ENCODE assay signal across 8 cellular contexts in genomic region chr10:99620713-99621453, GRCh38. TPM values are rescaled to one million over a fixed set of nuclear protein-coding genes. Genes with fewer than 3 reads are reported as not detected.
A peak's percentile ranks its signal among the peaks of the same experiment; 100 is the strongest.
DNase-seq lines count a peak whose midpoint lies in the region; ATAC-seq and TF ChIP-seq lines count a peak whose summit lies in the region.

No MANE protein-coding gene starts in this region.

- H3K27me3 ChIP-seq in esophagus muscularis mucosa: no peaks in the 10 kb centered on the region

- peak overlapping the region; percentile 83 to 95 (median 88) for H3K4me3 ChIP-seq in esophagus muscularis mucosa

- H3K9me3 ChIP-seq in esophagus muscularis mucosa: no peaks in the 10 kb centered on the region

- peak; percentile 48 for TF ChIP-seq EP300 in esophagus muscularis mucosa (IDR thresholded peaks at IDR 0.05)

- TF ChIP-seq CTCF in esophagus muscularis mucosa (IDR thresholded peaks at IDR 0.05): no peak

- H3K27ac ChIP-seq in esophagus muscularis mucosa (replicated peaks in 1 of 4): peak overlapping the region; percentile 93 to 97 (median 96)

- intact Hi-C loops in esophagus muscularis mucosa (cut with DNase I): loop anchor here (5.0 kb wide), 3 partner anchors 36 to 111 kb away; partner anchors contain the start of genes COX15, CUTC and ENTPD7

- peak; percentile 62 for TF ChIP-seq POLR2A in esophagus muscularis mucosa (IDR thresholded peaks at IDR 0.05; ENCODE audit: low read depth)

- no peaks in the 10 kb centered on the region for H3K36me3 ChIP-seq in esophagus muscularis mucosa

- peak; percentile 84 for ATAC-seq in GM21515 (IDR thresholded peaks at IDR 0.05; ENCODE audit: unreplicated experiment)

- WGBS in esophagus muscularis mucosa: 0% methylated on average over 18 of the region's 78 CpGs

- peaks cover 31 to 50% (median 45%) of the 10 kb centered on the region in 4 donors for H3K4me1 ChIP-seq in esophagus muscularis mucosa

- DNase-seq in D341Med (ENCODE audit: low spot score) (peak; percentile 88), HuH-7.5 (ENCODE audit: low spot score) (peak; percentile 76), esophagus muscularis mucosa (ENCODE audit: extremely low spot score) (peak; percentile 99), myocyte (ENCODE audit: low read depth) (peak; percentile 95)
- peak; percentile 90 to 92 for DNase-seq in activated T-cell treated with anti-CD3 and anti-CD28 coated beads, Interleukin-2, amount 50 U/mL, for 48 hours
- DNase-seq in stimulated activated CD8-positive, alpha-beta memory T cell treated with anti-CD3 and anti-CD28 coated beads, Interleukin-7, amount 100 ng/mL, for 4 hours (ENCODE audit: low read depth in 2 of 2): peak; percentile 74 to 88

TF ChIP-seq in PFSK-1, 5 proteins besides CTCF, POLR2A, EP300 and RAD21:
- TF ChIP-seq POLR2AphosphoS5 (IDR thresholded peaks at IDR 0.05; ENCODE audit: low read depth, low read length) (peak; percentile 63), SIN3A (IDR thresholded peaks at IDR 0.05; ENCODE audit: borderline replicate concordance, insufficient read depth, low read length) (no peak), FOXP2 (optimal IDR thresholded peaks at IDR 0.05; ENCODE audit: borderline replicate concordance, extremely low read depth, extremely low read length, insufficient read depth) (peak; percentile 75), TAF1 (IDR thresholded peaks at IDR 0.05; ENCODE audit: borderline replicate concordance, insufficient read depth, low read length) (peak; percentile 42; the same call in 1 of the 2 replicates)
- TF ChIP-seq, protein P1, sequence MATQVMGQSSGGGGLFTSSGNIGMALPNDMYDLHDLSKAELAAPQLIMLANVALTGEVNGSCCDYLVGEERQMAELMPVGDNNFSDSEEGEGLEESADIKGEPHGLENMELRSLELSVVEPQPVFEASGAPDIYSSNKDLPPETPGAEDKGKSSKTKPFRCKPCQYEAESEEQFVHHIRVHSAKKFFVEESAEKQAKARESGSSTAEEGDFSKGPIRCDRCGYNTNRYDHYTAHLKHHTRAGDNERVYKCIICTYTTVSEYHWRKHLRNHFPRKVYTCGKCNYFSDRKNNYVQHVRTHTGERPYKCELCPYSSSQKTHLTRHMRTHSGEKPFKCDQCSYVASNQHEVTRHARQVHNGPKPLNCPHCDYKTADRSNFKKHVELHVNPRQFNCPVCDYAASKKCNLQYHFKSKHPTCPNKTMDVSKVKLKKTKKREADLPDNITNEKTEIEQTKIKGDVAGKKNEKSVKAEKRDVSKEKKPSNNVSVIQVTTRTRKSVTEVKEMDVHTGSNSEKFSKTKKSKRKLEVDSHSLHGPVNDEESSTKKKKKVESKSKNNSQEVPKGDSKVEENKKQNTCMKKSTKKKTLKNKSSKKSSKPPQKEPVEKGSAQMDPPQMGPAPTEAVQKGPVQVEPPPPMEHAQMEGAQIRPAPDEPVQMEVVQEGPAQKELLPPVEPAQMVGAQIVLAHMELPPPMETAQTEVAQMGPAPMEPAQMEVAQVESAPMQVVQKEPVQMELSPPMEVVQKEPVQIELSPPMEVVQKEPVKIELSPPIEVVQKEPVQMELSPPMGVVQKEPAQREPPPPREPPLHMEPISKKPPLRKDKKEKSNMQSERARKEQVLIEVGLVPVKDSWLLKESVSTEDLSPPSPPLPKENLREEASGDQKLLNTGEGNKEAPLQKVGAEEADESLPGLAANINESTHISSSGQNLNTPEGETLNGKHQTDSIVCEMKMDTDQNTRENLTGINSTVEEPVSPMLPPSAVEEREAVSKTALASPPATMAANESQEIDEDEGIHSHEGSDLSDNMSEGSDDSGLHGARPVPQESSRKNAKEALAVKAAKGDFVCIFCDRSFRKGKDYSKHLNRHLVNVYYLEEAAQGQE (IDR thresholded peaks at IDR 0.05; ENCODE audit: insufficient read depth in 1 of 2, low read depth in 2 of 2, low read length in 2 of 2): no peak

RNA-seq across cellular contexts. Expression of gene SLC25A28, which starts 0.6 kb away (rescaled TPM):
- polyA plus RNA-seq in PFSK-1 (2012; ENCODE audit: insufficient read length, low read depth): 24.8 TPM
- total RNA-seq in esophagus muscularis mucosa: 10 to 100 TPM; 29.8 to 42.8 (median 31.5) TPM
- 20.7 and 20.9 TPM in 2 replicates for total RNA-seq in myocyte
- polyA plus RNA-seq in myocyte (2012): 24.1 TPM

RNA-seq across cellular contexts. Expression of gene ENTPD7, which starts 38.4 kb away (rescaled TPM):
- 3.4 TPM for polyA plus RNA-seq in PFSK-1 (2012; ENCODE audit: insufficient read length, low read depth)
- total RNA-seq in esophagus muscularis mucosa (1 to 10 TPM; 3.3 to 4.8 (median 4.4) TPM), myocyte (7.8 and 9.3 TPM in 2 replicates)
- 4.6 TPM for polyA plus RNA-seq in myocyte (2012)

Comparison
In these comparisons a context has a peak if more than half of its experiments do, and no peak if none do; other contexts are left out.
1. Peak in every context shown above with its lines: DNase-seq, ATAC-seq, H3K4me3 ChIP-seq and H3K27ac ChIP-seq.